ENCODE assay signal across 9 cellular contexts in genomic region chr5:106121972-106122605, GRCh38.
DNase-seq lines count a peak whose midpoint lies in the region; TF ChIP-seq lines count a peak whose summit lies in the region.
"Had no signal": no experiment of that assay in that cellular context is flagged by ENCODE, and none has a peak within 500 bp of the region (broad histone marks: within the 10 kb centered on the region; RNA-seq: fewer than 3 reads in every experiment).

No MANE protein-coding gene starts in this region.

- no peak for TF ChIP-seq POLR2A in stomach (IDR thresholded peaks at IDR 0.05)

- no peak overlapping the region for H3K27ac Mint-ChIP-seq in endothelial cell (ENCODE audit: unreplicated experiment)
- H3K27ac Mint-ChIP-seq: stimulated activated naive CD8-positive, alpha-beta T cell treated with anti-CD3 and anti-CD28 coated beads, Interleukin-15, amount 100 ng/mL, for 72 hours had no signal

- H3K4me1 ChIP-seq in HEK293 (ENCODE audit: control insufficient read depth, insufficient read depth, low read length) (no peaks in the 10 kb centered on the region), stomach (no peaks in the 10 kb centered on the region)

- H3K9me3 ChIP-seq in HEK293 (ENCODE audit: control insufficient read depth, insufficient read depth, low read depth, low read length) (no peaks in the 10 kb centered on the region), stomach (no peaks in the 10 kb centered on the region)

- CTCF ChIA-PET in HEK293 (lab: Yijun Ruan, JAX), result interaction anchor here (0.6 to 1.7 kb wide), 5 partner anchors 8 to 684 kb away, joined by 3 to 8 read pairs (median 4); no protein-coding TSS in a partner anchor

- WGBS in stomach, 5 donors, result 64 to 85% (median 79%) methylated on average over 7 of the region's 7 CpGs

- H3K4me3 Mint-ChIP-seq in endothelial cell (ENCODE audit: unreplicated experiment), result no peak overlapping the region
- H3K4me3 Mint-ChIP-seq: stimulated activated naive CD8-positive, alpha-beta T cell treated with anti-CD3 and anti-CD28 coated beads, Interleukin-15, amount 100 ng/mL, for 72 hours had no signal

- no peaks in the 10 kb centered on the region for H3K27me3 ChIP-seq in stomach

- H3K27ac ChIP-seq in HEK293 (ENCODE audit: extremely low read depth, low read depth, low read length) (no peak overlapping the region), stomach (no peak overlapping the region)

- H3K27me3 Mint-ChIP-seq in endothelial cell (ENCODE audit: unreplicated experiment), result peaks cover 2% of the 10 kb centered on the region
- H3K27me3 Mint-ChIP-seq: stimulated activated naive CD8-positive, alpha-beta T cell treated with anti-CD3 and anti-CD28 coated beads, Interleukin-15, amount 100 ng/mL, for 72 hours had no signal

- TF ChIP-seq CTCF in HEK293 (tag by site-specific recombination; IDR thresholded peaks at IDR 0.05) (peak; percentile 66), endothelial cell (IDR thresholded peaks at IDR 0.05; ENCODE audit: unreplicated experiment) (peak; percentile 93), stomach (IDR thresholded peaks at IDR 0.05) (peak in 3 of 7 experiments; percentile 48 to 62 (median 49))

- H3K36me3 Mint-ChIP-seq in endothelial cell (ENCODE audit: low read depth, unreplicated experiment), result no peaks in the 10 kb centered on the region

- POLR2A ChIA-PET in HEK293 (lab: Yijun Ruan, JAX), result no interaction called here

- intact Hi-C loops in stomach (cut with DNase I; ENCODE audit: low total_unique reads), result no loop called here

- no peak for TF ChIP-seq EP300 in stomach (IDR thresholded peaks at IDR 0.05)

- no peaks in the 10 kb centered on the region for H3K36me3 ChIP-seq in HEK293 (ENCODE audit: control insufficient read depth in 2 of 2, insufficient read depth in 1 of 2, low read length in 2 of 2)
- H3K36me3 ChIP-seq in stomach, result no peaks in the 10 kb centered on the region

- DNase-seq in stimulated activated CD4-positive, alpha-beta T cell treated with anti-CD3 and anti-CD28 coated beads, Interleukin-15, amount 100 ng/mL, for 24 hours, result peak; percentile 17
- DNase-seq in stimulated activated CD4-positive, alpha-beta T cell treated with anti-CD3 and anti-CD28 coated beads, Interleukin-4, amount 100 ng/mL, for 24 hours, result no peak
- DNase-seq in LoVo (ENCODE audit: low spot score), result peak; percentile 31
- peak; percentile 51 for DNase-seq in endothelial cell (ENCODE audit: low spot score)
- DNase-seq in stomach, result peak; percentile 31
- DNase-seq in putamen (ENCODE audit: low spot score), result no peak
- no peak for DNase-seq in globus pallidus (ENCODE audit: low spot score)

- H3K9me3 Mint-ChIP-seq in endothelial cell (ENCODE audit: unreplicated experiment), result no peaks in the 10 kb centered on the region

- no peaks in the 10 kb centered on the region for H3K4me1 Mint-ChIP-seq in endothelial cell (ENCODE audit: unreplicated experiment)
- H3K4me1 Mint-ChIP-seq: stimulated activated naive CD8-positive, alpha-beta T cell treated with anti-CD3 and anti-CD28 coated beads, Interleukin-15, amount 100 ng/mL, for 72 hours had no signal

- H3K4me3 ChIP-seq in HEK293 (ENCODE audit: low read depth, low read length) (no peak overlapping the region), stomach (no peak overlapping the region)

TF ChIP-seq in HEK293, 187 proteins besides CTCF, POLR2A, EP300 and RAD21:
- peak; percentile 73 for TF ChIP-seq ZNF654 (tag by site-specific recombination; IDR thresholded peaks at IDR 0.05; ENCODE audit: low read depth)
- no peak for TF ChIP-seq ZNF707 (tag by site-specific recombination; IDR thresholded peaks at IDR 0.05)
- TF ChIP-seq ZNF175 (tag by site-specific recombination; IDR thresholded peaks at IDR 0.05), result no peak
- TF ChIP-seq ZNF354C (tag by site-specific recombination; IDR thresholded peaks at IDR 0.05; ENCODE audit: borderline replicate concordance, low read depth), result no peak

Comparison
In these comparisons a context has a peak if more than half of its experiments do, and no peak if none do; other contexts are left out.
1. DNase-seq: peak in stimulated activated CD4-positive, alpha-beta T cell treated with anti-CD3 and anti-CD28 coated beads, Interleukin-15, amount 100 ng/mL, for 24 hours (single experiment), LoVo (single experiment), endothelial cell (single experiment) and stomach (single experiment); none in stimulated activated CD4-positive, alpha-beta T cell treated with anti-CD3 and anti-CD28 coated beads, Interleukin-4, amount 100 ng/mL, for 24 hours (single experiment), putamen (single experiment) and globus pallidus (single experiment).